ENCODE assay signal across 20 cellular contexts in genomic region chr12:124930576-124930975, GRCh38. TPM values are rescaled to one million over a fixed set of nuclear protein-coding genes. Genes with fewer than 3 reads are reported as not detected.
DNase-seq lines count a peak whose midpoint lies in the region; ATAC-seq and TF ChIP-seq lines count a peak whose summit lies in the region.
"Had no signal": no experiment of that assay in that cellular context is flagged by ENCODE, and none has a peak within 500 bp of the region (broad histone marks: within the 10 kb centered on the region; RNA-seq: fewer than 3 reads in every experiment).

No MANE protein-coding gene starts in this region.

- H3K9me3 ChIP-seq in IMR-90 (ENCODE audit: control insufficient read depth, insufficient read depth, low read length), result no peaks in the 10 kb centered on the region
- H3K9me3 ChIP-seq: HAP-1 had no signal

- TF ChIP-seq RAD21 in IMR-90 (IDR thresholded peaks at IDR 0.05; ENCODE audit: low read length), result no peak

- no peak overlapping the region for H2AK9ac ChIP-seq in IMR-90 (replicated peaks; ENCODE audit: low read depth, low read length, poor library complexity)

- no peak overlapping the region for H2BK5ac ChIP-seq in IMR-90 (ENCODE audit: low read depth, low read length, poor library complexity, severe bottlenecking)

- no peak overlapping the region for H4K5ac ChIP-seq in IMR-90 (ENCODE audit: low read depth, low read length)

- H4K8ac ChIP-seq in IMR-90 (ENCODE audit: low read depth in 2 of 2, low read length in 2 of 2), result no peak overlapping the region

- peaks cover 6% of the 10 kb centered on the region for H3K4me1 ChIP-seq in IMR-90 (ENCODE audit: control insufficient read depth, insufficient read depth, low read length)

- no peak overlapping the region; the same call in 1 of the 2 replicates for H3K23ac ChIP-seq in IMR-90 (ENCODE audit: low read depth, low read length)

- H3K27ac Mint-ChIP-seq in activated CD8-positive, alpha-beta T cell treated with anti-CD3 and anti-CD28 coated beads for 36 hours, result peak overlapping the region; percentile 69
- no peak overlapping the region for H3K27ac Mint-ChIP-seq in activated CD8-positive, alpha-beta T cell treated with anti-CD3 and anti-CD28 coated beads, Interleukin-2, amount 10 ng/mL, durations not matched to agents 7 days and 5 days

- in situ Hi-C loops in IMR-90 (cut with MboI; ENCODE audit: low sequenced_read_pairs), result no loop called here

- no peaks in the 10 kb centered on the region for H3K27me3 ChIP-seq in IMR-90 (ENCODE audit: control insufficient read depth, insufficient read depth, low read length)

- H3K9ac ChIP-seq in IMR-90 (ENCODE audit: low read depth, low read length), result no peak overlapping the region

- H3K4me1 Mint-ChIP-seq in activated CD8-positive, alpha-beta T cell treated with anti-CD3 and anti-CD28 coated beads for 36 hours (ENCODE audit: low read depth), result peaks cover 32% of the 10 kb centered on the region
- H3K4me1 Mint-ChIP-seq in activated CD8-positive, alpha-beta T cell treated with anti-CD3 and anti-CD28 coated beads, Interleukin-2, amount 10 ng/mL, durations not matched to agents 7 days and 5 days (ENCODE audit: low read depth), result peaks cover 32% of the 10 kb centered on the region

- peak overlapping the region; percentile 43 for H2AFZ ChIP-seq in IMR-90 (replicated peaks; ENCODE audit: low read length, poor library complexity)

- H3K4me2 ChIP-seq in IMR-90 (ENCODE audit: low read depth, low read length), result no peak overlapping the region

- peaks cover 7% of the 10 kb centered on the region; the same call in 1 of the 2 replicates for H4K20me1 ChIP-seq in IMR-90 (ENCODE audit: insufficient read depth, low read length)

- H2BK20ac ChIP-seq in IMR-90 (ENCODE audit: low read depth, low read length), result no peak overlapping the region

- CTCF ChIA-PET in activated CD8-positive, alpha-beta T cell treated with anti-CD3 and anti-CD28 coated beads for 36 hours (lab: Charles Lee), result interaction anchor here (0.7 to 1.4 kb wide), 7 partner anchors 8 to 31 kb away, joined by 3 to 5 read pairs (median 3); no protein-coding TSS in a partner anchor
- CTCF ChIA-PET in activated CD8-positive, alpha-beta T cell treated with anti-CD3 and anti-CD28 coated beads, Interleukin-2, amount 10 ng/mL, durations not matched to agents 7 days and 5 days (lab: Charles Lee), result interaction anchor here (2.6 kb wide), 1 partner anchor 10 kb away, joined by 16 read pairs; no protein-coding TSS in a partner anchor
- CTCF ChIA-PET in IMR-90 (lab: Yijun Ruan, JAX), result no interaction called here

- H3K27ac ChIP-seq in IMR-90 (ENCODE audit: insufficient read depth, low read length) (no peak overlapping the region), epithelial cell of prostate (peak overlapping the region; percentile 100)
- H3K27ac ChIP-seq: SK-N-MC had no signal

- peak overlapping the region; percentile 9; the same call in 1 of the 2 replicates for H3K4ac ChIP-seq in IMR-90 (ENCODE audit: low read depth, low read length)

- H3K9me3 Mint-ChIP-seq in activated CD8-positive, alpha-beta T cell treated with anti-CD3 and anti-CD28 coated beads for 36 hours, result no peaks in the 10 kb centered on the region
- H3K9me3 Mint-ChIP-seq in activated CD8-positive, alpha-beta T cell treated with anti-CD3 and anti-CD28 coated beads, Interleukin-2, amount 10 ng/mL, durations not matched to agents 7 days and 5 days (ENCODE audit: insufficient read depth), result no peaks in the 10 kb centered on the region

- H2BK15ac ChIP-seq in IMR-90 (ENCODE audit: low read depth, low read length), result no peak overlapping the region

- no peak for TF ChIP-seq CTCF in activated CD8-positive, alpha-beta T cell treated with anti-CD3 and anti-CD28 coated beads for 36 hours (IDR thresholded peaks at IDR 0.05)
- TF ChIP-seq CTCF in IMR-90 (conservative IDR thresholded peaks at IDR 0.05; ENCODE audit: low read depth, low read length), result no peak

- no peak overlapping the region for H2BK120ac ChIP-seq in IMR-90 (ENCODE audit: low read depth, low read length)

- peaks cover 12% of the 10 kb centered on the region; the same call in 1 of the 2 replicates for H3K9me1 ChIP-seq in IMR-90 (ENCODE audit: insufficient read depth, low read length)

- H3K4me3 Mint-ChIP-seq in activated CD8-positive, alpha-beta T cell treated with anti-CD3 and anti-CD28 coated beads for 36 hours, result no peak overlapping the region
- no peak overlapping the region for H3K4me3 Mint-ChIP-seq in activated CD8-positive, alpha-beta T cell treated with anti-CD3 and anti-CD28 coated beads, Interleukin-2, amount 10 ng/mL, durations not matched to agents 7 days and 5 days

- no peak overlapping the region for H3K4me3 ChIP-seq in IMR-90 (ENCODE audit: insufficient read depth, low read depth, low read length)
- H3K4me3 ChIP-seq: HAP-1, SK-N-MC had no signal

- H3K14ac ChIP-seq in IMR-90 (replicated peaks; ENCODE audit: low read depth, low read length), result no peak overlapping the region

- H3K18ac ChIP-seq in IMR-90 (ENCODE audit: low read depth, low read length), result no peak overlapping the region

- TF ChIP-seq POLR2A in IMR-90 (IDR thresholded peaks at IDR 0.05; ENCODE audit: low read depth, low read length), result no peak

- dilution Hi-C loops in IMR-90 (cut with HindIII; ENCODE audit: low sequenced_read_pairs, unreplicated experiment), result no loop called here

- peaks cover 0 to 3% of the 10 kb centered on the region in 2 experiments; a peak in 1 of 4 replicates for H3K79me1 ChIP-seq in IMR-90 (ENCODE audit: low read depth in 1 of 2, low read length in 2 of 2)

- no peak overlapping the region for H4K91ac ChIP-seq in IMR-90 (ENCODE audit: insufficient read depth, low read depth, low read length)

- H3K36me3 Mint-ChIP-seq in activated CD8-positive, alpha-beta T cell treated with anti-CD3 and anti-CD28 coated beads for 36 hours (ENCODE audit: low read depth), result peaks cover 9% of the 10 kb centered on the region
- peaks cover 21% of the 10 kb centered on the region for H3K36me3 Mint-ChIP-seq in activated CD8-positive, alpha-beta T cell treated with anti-CD3 and anti-CD28 coated beads, Interleukin-2, amount 10 ng/mL, durations not matched to agents 7 days and 5 days (ENCODE audit: low read depth)

- no peak overlapping the region for H3K56ac ChIP-seq in IMR-90 (ENCODE audit: extremely low read depth, insufficient read depth, low read length)

- H3K36me3 ChIP-seq in IMR-90 (ENCODE audit: control insufficient read depth, insufficient read depth, low read length), result no peaks in the 10 kb centered on the region
- H3K36me3 ChIP-seq: HAP-1 had no signal

- H3K27me3 Mint-ChIP-seq in activated CD8-positive, alpha-beta T cell treated with anti-CD3 and anti-CD28 coated beads for 36 hours, result peaks cover 5% of the 10 kb centered on the region
- peaks cover 4% of the 10 kb centered on the region for H3K27me3 Mint-ChIP-seq in activated CD8-positive, alpha-beta T cell treated with anti-CD3 and anti-CD28 coated beads, Interleukin-2, amount 10 ng/mL, durations not matched to agents 7 days and 5 days (ENCODE audit: low read depth)

- peak overlapping the region; percentile 54; the same call in 1 of the 2 replicates for H2AK5ac ChIP-seq in IMR-90 (ENCODE audit: low read depth, low read length)

- POLR2A ChIA-PET in activated CD8-positive, alpha-beta T cell treated with anti-CD3 and anti-CD28 coated beads for 36 hours (lab: Charles Lee), result interaction anchor here (0.6 to 12.0 kb wide), 4 partner anchors 10 to 330 kb away, joined by 3 to 256 read pairs (median 3); partner anchors contain the start of gene UBC
- POLR2A ChIA-PET in activated CD8-positive, alpha-beta T cell treated with anti-CD3 and anti-CD28 coated beads, Interleukin-2, amount 10 ng/mL, durations not matched to agents 7 days and 5 days (lab: Charles Lee), result interaction anchor here (0.6 to 1.7 kb wide), 2 partner anchors 9 to 16 kb away, joined by 3 to 6 read pairs; partner anchors contain the start of gene UBC
- POLR2A ChIA-PET in IMR-90 (lab: Charles Lee; ENCODE audit: unreplicated experiment), result no interaction called here

- no peak for ATAC-seq in activated CD8-positive, alpha-beta T cell treated with anti-CD3 and anti-CD28 coated beads for 36 hours
- no peak for ATAC-seq in activated CD8-positive, alpha-beta T cell treated with anti-CD3 and anti-CD28 coated beads, Interleukin-2, amount 10 ng/mL, durations not matched to agents 7 days and 5 days
- no peak for ATAC-seq in IMR-90 (ENCODE audit: low read depth)
- no peak for ATAC-seq in GM19395 (IDR thresholded peaks at IDR 0.05; ENCODE audit: unreplicated experiment)

- BruUV-seq in IMR-90 (replicated peaks; lab: Mats Ljungman, UMichigan), result no TSS peak

- intact Hi-C loops in activated CD8-positive, alpha-beta T cell treated with anti-CD3 and anti-CD28 coated beads for 36 hours (cut with micrococcal nuclease), result no loop called here
- intact Hi-C loops in IMR-90 (cut with micrococcal nuclease), result no loop called here

- DNase-seq in activated CD8-positive, alpha-beta T cell treated with anti-CD3 and anti-CD28 coated beads for 36 hours, result no peak
- DNase-seq in activated CD8-positive, alpha-beta T cell treated with anti-CD3 and anti-CD28 coated beads, Interleukin-2, amount 10 ng/mL, durations not matched to agents 7 days and 5 days, result no peak
- DNase-seq in CD1c-positive myeloid dendritic cell (ENCODE audit: extremely low spot score) (peak; percentile 60), IMR-90 (no peak), epithelial cell of prostate (ENCODE audit: low read depth, low spot score) (no peak), HK-2 (ENCODE audit: unreplicated experiment) (no peak), NOMO-1 treated with DMSO at 0.1 percent for 48 hours (lab: John Stamatoyannopoulos, UW; ENCODE audit: unreplicated experiment) (no peak)
- DNase-seq: DMS79 treated with DMSO at 0.1 percent for 48 hours; KG1; MV-4-11; NCI-H1417; NCI-H187; NCI-H2107; NCI-H510A; NCI-H748 treated with DMSO at 0.1 percent for 48 hours; NK-92 treated with Interleukin-12 subunit alpha and Interleukin-12 subunit beta, amount 100 ng/mL, for 24 hours; SHP77 had no signal

RNA-seq across cellular contexts. Expression of gene UBC, which starts 16.1 kb away (rescaled TPM):
- 1,000 to 10,000 TPM in 1 of 2 experiments, 100 to 1,000 TPM in 1; 963 to 1,010 TPM for total RNA-seq in activated CD8-positive, alpha-beta T cell treated with anti-CD3 and anti-CD28 coated beads for 36 hours
- 100 to 1,000 TPM; 974 to 998 TPM for total RNA-seq in activated CD8-positive, alpha-beta T cell treated with anti-CD3 and anti-CD28 coated beads, Interleukin-2, amount 10 ng/mL, durations not matched to agents 7 days and 5 days
- total RNA-seq in IMR-90 (2012; rRNA removed), result 2,742 and 4,320 TPM in 2 replicates
- polyA plus RNA-seq in IMR-90 (2012; rRNA removed), result 2,042 and 2,259 TPM in 2 replicates
- 1,014 and 1,274 TPM in 2 replicates for polyA plus RNA-seq in IMR-90 (2012; cell fraction: cytosol; rRNA removed)
- 915 and 1,106 TPM in 2 replicates for polyA plus RNA-seq in IMR-90 (2012; cell fraction: nucleus; rRNA removed; ENCODE audit: low replicate concordance)

RNA-seq across cellular contexts. Expression of gene DHX37, which starts 58.4 kb away (rescaled TPM):
- 10 to 100 TPM; 32.4 to 33.5 TPM for total RNA-seq in activated CD8-positive, alpha-beta T cell treated with anti-CD3 and anti-CD28 coated beads for 36 hours
- total RNA-seq in activated CD8-positive, alpha-beta T cell treated with anti-CD3 and anti-CD28 coated beads, Interleukin-2, amount 10 ng/mL, durations not matched to agents 7 days and 5 days, result 10 to 100 TPM; 33.3 to 34.6 TPM
- total RNA-seq in IMR-90 (2012; rRNA removed), result 9.1 and 10.8 TPM in 2 replicates
- 12.7 and 14.2 TPM in 2 replicates for polyA plus RNA-seq in IMR-90 (2012; rRNA removed)
- polyA plus RNA-seq in IMR-90 (2012; cell fraction: cytosol; rRNA removed), result 11.3 and 11.8 TPM in 2 replicates
- polyA plus RNA-seq in IMR-90 (2012; cell fraction: nucleus; rRNA removed; ENCODE audit: low replicate concordance), result 24.7 and 49.4 TPM in 2 replicates
